ENCODE assay signal across 1 cellular context in the genomic region with DNA sequence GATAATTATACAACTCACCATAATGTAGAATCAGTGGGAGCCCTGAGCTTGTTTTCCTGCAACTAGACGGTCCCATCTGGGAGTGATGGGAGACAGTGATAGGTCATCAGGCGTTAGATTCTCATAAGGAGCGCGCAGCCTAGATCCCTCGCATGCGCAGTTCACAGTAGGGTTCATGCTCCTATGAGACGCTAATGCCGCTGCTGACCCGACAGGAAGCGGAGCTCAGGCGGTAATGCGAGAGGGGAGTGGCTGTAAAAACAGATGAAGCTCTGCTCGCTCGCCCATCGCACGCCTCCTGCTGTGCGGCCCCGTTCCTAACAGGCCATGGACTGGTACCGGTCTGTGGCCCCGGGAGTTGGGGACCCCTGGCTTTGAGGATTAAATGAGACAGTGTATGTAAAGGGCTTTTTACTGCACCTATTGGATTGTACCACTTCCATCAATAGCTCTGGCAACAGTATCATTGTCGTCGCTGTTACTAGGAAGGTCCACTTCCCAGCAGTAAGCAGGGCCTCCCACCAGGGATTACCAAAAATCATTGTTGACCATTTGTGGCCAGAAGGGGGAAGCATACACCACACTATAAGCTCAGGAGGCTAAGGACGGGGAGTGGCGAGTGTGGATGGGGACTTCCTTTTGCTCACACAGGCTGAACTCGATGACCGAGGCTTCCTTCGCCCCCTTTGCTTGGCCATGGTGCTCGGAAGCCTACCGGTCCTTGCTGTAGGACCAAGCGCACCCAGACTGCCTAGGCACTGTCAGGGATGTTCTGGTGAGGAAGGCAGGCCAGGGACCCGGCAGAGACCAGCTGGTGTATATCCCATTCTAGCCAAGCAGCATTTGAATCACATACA.
TF ChIP-seq lines count a peak whose summit lies in the region.

No MANE protein-coding gene starts in this region.

TF ChIP-seq in HCT116, 20 proteins besides CTCF, POLR2A, EP300 and RAD21 (continued from another document):
- TF ChIP-seq ZBTB33 (IDR thresholded peaks at IDR 0.05; ENCODE audit: extremely low read depth, insufficient replicate concordance, low read length): no peak
- TF ChIP-seq TCF7L2 (IDR thresholded peaks at IDR 0.05; ENCODE audit: borderline replicate concordance, extremely low read depth, insufficient read depth, insufficient read length): no peak
- no peak for TF ChIP-seq EZH2phosphoT487 (IDR thresholded peaks at IDR 0.05; ENCODE audit: borderline replicate concordance)
- no peak for TF ChIP-seq SP1 (IDR thresholded peaks at IDR 0.05; ENCODE audit: low read depth)
- TF ChIP-seq REST (IDR thresholded peaks at IDR 0.05; ENCODE audit: low read depth): no peak
- TF ChIP-seq FOSL1 (IDR thresholded peaks at IDR 0.05; ENCODE audit: low read depth): no peak
TF ChIP-seq in HCT116: peak in this region for 4.
